Comparison of ENCODE assay signal across 1 cellular context in the genomic region with DNA sequence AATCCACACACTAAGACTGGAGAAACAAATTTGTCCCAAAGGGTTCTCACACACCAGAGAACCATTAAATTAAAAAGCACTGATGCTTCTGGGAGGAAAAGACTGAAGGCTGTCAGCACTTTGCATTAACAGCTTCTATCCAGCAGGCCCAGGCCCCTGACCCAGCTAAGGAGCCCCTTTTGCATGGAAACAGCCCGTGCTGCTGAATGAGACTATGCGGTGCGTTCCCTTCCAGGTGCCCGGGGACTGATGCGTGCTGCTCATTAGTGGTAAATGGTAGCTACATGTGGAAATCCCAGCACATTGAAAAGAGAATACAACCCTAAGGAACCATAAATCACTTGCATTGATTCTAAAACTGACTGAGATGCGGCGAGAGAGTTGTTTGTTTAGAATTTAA.
TF ChIP-seq lines count a peak whose summit lies in the region.

No MANE protein-coding gene starts in this region.

TF ChIP-seq in GM23338, 12 proteins besides CTCF, POLR2A, EP300 and RAD21 (continued from another document):
- TF ChIP-seq, protein P1, sequence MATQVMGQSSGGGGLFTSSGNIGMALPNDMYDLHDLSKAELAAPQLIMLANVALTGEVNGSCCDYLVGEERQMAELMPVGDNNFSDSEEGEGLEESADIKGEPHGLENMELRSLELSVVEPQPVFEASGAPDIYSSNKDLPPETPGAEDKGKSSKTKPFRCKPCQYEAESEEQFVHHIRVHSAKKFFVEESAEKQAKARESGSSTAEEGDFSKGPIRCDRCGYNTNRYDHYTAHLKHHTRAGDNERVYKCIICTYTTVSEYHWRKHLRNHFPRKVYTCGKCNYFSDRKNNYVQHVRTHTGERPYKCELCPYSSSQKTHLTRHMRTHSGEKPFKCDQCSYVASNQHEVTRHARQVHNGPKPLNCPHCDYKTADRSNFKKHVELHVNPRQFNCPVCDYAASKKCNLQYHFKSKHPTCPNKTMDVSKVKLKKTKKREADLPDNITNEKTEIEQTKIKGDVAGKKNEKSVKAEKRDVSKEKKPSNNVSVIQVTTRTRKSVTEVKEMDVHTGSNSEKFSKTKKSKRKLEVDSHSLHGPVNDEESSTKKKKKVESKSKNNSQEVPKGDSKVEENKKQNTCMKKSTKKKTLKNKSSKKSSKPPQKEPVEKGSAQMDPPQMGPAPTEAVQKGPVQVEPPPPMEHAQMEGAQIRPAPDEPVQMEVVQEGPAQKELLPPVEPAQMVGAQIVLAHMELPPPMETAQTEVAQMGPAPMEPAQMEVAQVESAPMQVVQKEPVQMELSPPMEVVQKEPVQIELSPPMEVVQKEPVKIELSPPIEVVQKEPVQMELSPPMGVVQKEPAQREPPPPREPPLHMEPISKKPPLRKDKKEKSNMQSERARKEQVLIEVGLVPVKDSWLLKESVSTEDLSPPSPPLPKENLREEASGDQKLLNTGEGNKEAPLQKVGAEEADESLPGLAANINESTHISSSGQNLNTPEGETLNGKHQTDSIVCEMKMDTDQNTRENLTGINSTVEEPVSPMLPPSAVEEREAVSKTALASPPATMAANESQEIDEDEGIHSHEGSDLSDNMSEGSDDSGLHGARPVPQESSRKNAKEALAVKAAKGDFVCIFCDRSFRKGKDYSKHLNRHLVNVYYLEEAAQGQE (IDR thresholded peaks at IDR 0.05; ENCODE audit: unreplicated experiment), result no peak
- TF ChIP-seq STAT1 (IDR thresholded peaks at IDR 0.05; ENCODE audit: unreplicated experiment), result no peak
- no peak for TF ChIP-seq NANOG (IDR thresholded peaks at IDR 0.05; ENCODE audit: borderline replicate concordance)
- TF ChIP-seq, protein P2, sequence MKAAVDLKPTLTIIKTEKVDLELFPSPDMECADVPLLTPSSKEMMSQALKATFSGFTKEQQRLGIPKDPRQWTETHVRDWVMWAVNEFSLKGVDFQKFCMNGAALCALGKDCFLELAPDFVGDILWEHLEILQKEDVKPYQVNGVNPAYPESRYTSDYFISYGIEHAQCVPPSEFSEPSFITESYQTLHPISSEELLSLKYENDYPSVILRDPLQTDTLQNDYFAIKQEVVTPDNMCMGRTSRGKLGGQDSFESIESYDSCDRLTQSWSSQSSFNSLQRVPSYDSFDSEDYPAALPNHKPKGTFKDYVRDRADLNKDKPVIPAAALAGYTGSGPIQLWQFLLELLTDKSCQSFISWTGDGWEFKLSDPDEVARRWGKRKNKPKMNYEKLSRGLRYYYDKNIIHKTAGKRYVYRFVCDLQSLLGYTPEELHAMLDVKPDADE (IDR thresholded peaks at IDR 0.05), result no peak
- TF ChIP-seq CREB1 (CRISPR knock-in tag; IDR thresholded peaks at IDR 0.05; ENCODE audit: low read depth), result no peak
TF ChIP-seq in GM23338: peak in this region for 0.
